Comparison of ENCODE assay signal across 18 cellular contexts in genomic region chr2:46002947-46003346, GRCh38.
DNase-seq lines count a peak whose midpoint lies in the region; ATAC-seq, FAIRE-seq and TF ChIP-seq lines count a peak whose summit lies in the region.
"Had no signal": no experiment of that assay in that cellular context is flagged by ENCODE, and none has a peak within 500 bp of the region (broad histone marks: within the 10 kb centered on the region; RNA-seq: fewer than 3 reads in every experiment).

No MANE protein-coding gene starts in this region.

- H3K4me2 ChIP-seq in HepG2 (ENCODE audit: low read depth, low read length), result peak overlapping the region; percentile 2; the same call in 1 of the 2 replicates
- H3K4me2 ChIP-seq: BLaER1 treated with 17β-estradiol and CSF1 and Interleukin-3, amounts not matched to agents 10 nM and 100 nM had no signal

- CTCF ChIA-PET in HepG2 (lab: Yijun Ruan, JAX; ENCODE audit: low intra/inter-chr PET ratio, low total read pairs), result no interaction called here
- CTCF ChIA-PET in CD4-positive, alpha-beta T cell (lab: Charles Lee), result no interaction called here

- H3K9me3 Mint-ChIP-seq in CD4-positive, alpha-beta T cell, result no peaks in the 10 kb centered on the region
- H3K9me3 Mint-ChIP-seq: CD8-positive, alpha-beta memory T cell had no signal

- H4K20me1 ChIP-seq in HepG2 (ENCODE audit: insufficient read depth, low read length), result no peaks in the 10 kb centered on the region

- FAIRE-seq in HepG2 (lab: Jason Lieb, UNC), result no peak
- FAIRE-seq in kidney (lab: Jason Lieb, UNC), result no peak
- FAIRE-seq: A204.1, D721Med, GM12891 had no signal

- H3K9ac ChIP-seq in HepG2 (ENCODE audit: insufficient read depth, low read depth, low read length) (no peak overlapping the region), kidney (ENCODE audit: low read length in 2 of 2) (no peak overlapping the region)
- H3K9ac ChIP-seq: BLaER1 treated with 17β-estradiol and CSF1 and Interleukin-3, amounts not matched to agents 10 nM and 100 nM had no signal

- TF ChIP-seq POLR2A in HepG2 (IDR thresholded peaks at IDR 0.05; ENCODE audit: insufficient read depth in 1 of 2, low read depth in 2 of 2, low read length in 2 of 2) (no peak), right lobe of liver (IDR thresholded peaks at IDR 0.05) (no peak), stomach (IDR thresholded peaks at IDR 0.05) (no peak)

- H3K4me1 Mint-ChIP-seq in CD4-positive, alpha-beta T cell (ENCODE audit: low read depth), result no peaks in the 10 kb centered on the region
- H3K4me1 Mint-ChIP-seq: CD8-positive, alpha-beta memory T cell had no signal

- no peaks in the 10 kb centered on the region for H3K9me3 ChIP-seq in HepG2 (ENCODE audit: low read length)
- no peaks in the 10 kb centered on the region for H3K9me3 ChIP-seq in right lobe of liver
- no peaks in the 10 kb centered on the region for H3K9me3 ChIP-seq in kidney (ENCODE audit: control insufficient read depth in 1 of 2, low read length in 2 of 2)
- no peaks in the 10 kb centered on the region for H3K9me3 ChIP-seq in stomach
- no peaks in the 10 kb centered on the region for H3K9me3 ChIP-seq in CD4-positive, alpha-beta T cell (ENCODE audit: control insufficient read depth, low read length)
- H3K9me3 ChIP-seq: BLaER1 treated with 17β-estradiol and CSF1 and Interleukin-3, amounts not matched to agents 10 nM and 100 nM had no signal

- in situ Hi-C loops in HepG2 (cut with HindIII; ENCODE audit: extremely low pct_ligation_motif_present, low pct_unique_long_range_greater_than_20kb), result no loop called here

- no peak overlapping the region for H2AFZ ChIP-seq in HepG2 (ENCODE audit: low read length)

- no peak overlapping the region for H3K27ac Mint-ChIP-seq in CD4-positive, alpha-beta T cell

- H3K27ac ChIP-seq in HepG2 (ENCODE audit: extremely low read length, insufficient read depth, low read length) (peak overlapping the region; percentile 36), right lobe of liver (no peak overlapping the region), kidney (ENCODE audit: low read depth in 2 of 2, low read length in 2 of 2) (peak overlapping the region; percentile 26 to 95), stomach (peak overlapping the region in 3 of 5 donors; percentile 4 to 68 (median 63))
- H3K27ac ChIP-seq in CD4-positive, alpha-beta T cell (ENCODE audit: low read depth, low read length), result no peak overlapping the region
- H3K27ac ChIP-seq: BLaER1 treated with 17β-estradiol and CSF1 and Interleukin-3, amounts not matched to agents 10 nM and 100 nM had no signal

- POLR2A ChIA-PET in HepG2 (lab: Yijun Ruan, JAX), result interaction anchor here (0.8 to 2.6 kb wide), 3 partner anchors 10 to 406 kb away, joined by 3 to 20 read pairs (median 3); no protein-coding TSS in a partner anchor
- POLR2A ChIA-PET in CD4-positive, alpha-beta T cell (lab: Charles Lee), result interaction anchor here (0.6 kb wide), 1 partner anchor 34 kb away, joined by 4 read pairs; no protein-coding TSS in a partner anchor

- no peak for TF ChIP-seq RAD21 in HepG2 (CRISPR knock-in tag; IDR thresholded peaks at IDR 0.05)

- no TSS peak for BruUV-seq in HepG2 (replicated peaks; lab: Mats Ljungman, UMichigan)

- ATAC-seq in HepG2 (no peak), right lobe of liver (no peak)
- ATAC-seq in CD4-positive, alpha-beta T cell (ENCODE audit: poor library complexity), result no peak

- H3K4me3 Mint-ChIP-seq in CD4-positive, alpha-beta T cell, result no peak overlapping the region
- H3K4me3 Mint-ChIP-seq: CD8-positive, alpha-beta memory T cell had no signal

- H3K27me3 ChIP-seq in HepG2 (ENCODE audit: control insufficient read depth in 1 of 2, insufficient read depth in 2 of 2, low read length in 2 of 2) (no peaks in the 10 kb centered on the region), right lobe of liver (no peaks in the 10 kb centered on the region), stomach (no peaks in the 10 kb centered on the region)
- H3K27me3 ChIP-seq in CD4-positive, alpha-beta T cell (ENCODE audit: control insufficient read depth, insufficient read depth, low read length), result no peaks in the 10 kb centered on the region
- H3K27me3 ChIP-seq: BLaER1 treated with 17β-estradiol and CSF1 and Interleukin-3, amounts not matched to agents 10 nM and 100 nM had no signal

- peaks cover 38% of the 10 kb centered on the region for H3K36me3 Mint-ChIP-seq in CD4-positive, alpha-beta T cell (ENCODE audit: low read depth)

- intact Hi-C loops in HepG2 (cut with micrococcal nuclease; ENCODE audit: unreplicated experiment), result loop anchor here (1.0 kb wide), 1 partner anchor 11 kb away; no protein-coding TSS in a partner anchor
- intact Hi-C loops in right lobe of liver (cut with DNase I), result no loop called here
- intact Hi-C loops in kidney (cut with DNase I), result no loop called here
- intact Hi-C loops in stomach (cut with DNase I; ENCODE audit: low total_unique reads), result loop anchor here (10.0 kb wide), 1 partner anchor 362 kb away; no protein-coding TSS in a partner anchor
- intact Hi-C loops in CD4-positive, alpha-beta T cell (cut with DNase I, micrococcal nuclease), result no loop called here

- 66% methylated on average over 2 of the region's 2 CpGs for WGBS in HepG2 (ENCODE audit: low lambda C conversion rate)
- 100% methylated on average over 1 of the region's 2 CpGs for WGBS in right lobe of liver (ENCODE audit: insufficient coverage, low coverage, low lambda C conversion rate, missing lambda C conversion rate)
- 96 to 99% (median 96%) methylated on average over 2 of the region's 2 CpGs for WGBS in stomach, 5 donors

- H3K79me2 ChIP-seq in HepG2 (ENCODE audit: insufficient read depth, low read length), result no peaks in the 10 kb centered on the region

- no peaks in the 10 kb centered on the region for H3K36me3 ChIP-seq in HepG2 (replicated peaks in 1 of 2; ENCODE audit: control insufficient read depth in 1 of 2, insufficient read depth in 2 of 2, low read length in 2 of 2)
- no peaks in the 10 kb centered on the region for H3K36me3 ChIP-seq in right lobe of liver
- peaks cover 0 to 2% of the 10 kb centered on the region in 2 donors for H3K36me3 ChIP-seq in kidney (ENCODE audit: control insufficient read depth in 1 of 2, insufficient read depth in 2 of 2, low read length in 2 of 2)
- peaks cover 4 to 44% (median 37%) of the 10 kb centered on the region in 4 donors for H3K36me3 ChIP-seq in stomach

- H3K4me3 ChIP-seq in HepG2 (replicated peaks in 1 of 3; ENCODE audit: insufficient read depth in 1 of 3, low read depth in 2 of 3, low read length in 3 of 3) (no peak overlapping the region), right lobe of liver (no peak overlapping the region), kidney (ENCODE audit: low read length in 2 of 2) (no peak overlapping the region), stomach (no peak overlapping the region)
- H3K4me3 ChIP-seq: BLaER1 treated with 17β-estradiol and CSF1 and Interleukin-3, amounts not matched to agents 10 nM and 100 nM had no signal

- DNase-seq in HepG2 (ENCODE audit: low spot score) (no peak), right lobe of liver (no peak), kidney (no peak), stomach (no peak), NCI-H226 (no peak), NCI-H1092 treated with DMSO at 0.1 percent for 48 hours (lab: John Stamatoyannopoulos, UW) (no peak), NCI-H1417 (lab: John Stamatoyannopoulos, UW) (no peak)
- DNase-seq in CD4-positive, alpha-beta T cell, result no peak
- DNase-seq: CD8-positive, alpha-beta memory T cell; KBM-7; NCI-H187; NCI-H2107; NCI-H524; RPMI8226 had no signal

- no peaks in the 10 kb centered on the region for H3K27me3 Mint-ChIP-seq in CD4-positive, alpha-beta T cell
- H3K27me3 Mint-ChIP-seq: CD8-positive, alpha-beta memory T cell had no signal

- TF ChIP-seq CTCF in HepG2 (CRISPR knock-in tag; IDR thresholded peaks at IDR 0.05), result no peak
- no peak for TF ChIP-seq CTCF in right lobe of liver (IDR thresholded peaks at IDR 0.05)
- TF ChIP-seq CTCF in kidney (IDR thresholded peaks at IDR 0.05; ENCODE audit: borderline replicate concordance, extremely low read depth, insufficient read depth), result no peak
- TF ChIP-seq CTCF in stomach (IDR thresholded peaks at IDR 0.05), result no peak
- TF ChIP-seq CTCF in CD4-positive, alpha-beta T cell (IDR thresholded peaks at IDR 0.05), result no peak

- peaks cover 42% of the 10 kb centered on the region for H3K4me1 ChIP-seq in HepG2 (ENCODE audit: insufficient read depth, low read length)
- H3K4me1 ChIP-seq in right lobe of liver, result peaks cover 0 to 45% (median 11%) of the 10 kb centered on the region in 4 donors
- peaks cover 9 to 21% of the 10 kb centered on the region in 2 donors for H3K4me1 ChIP-seq in kidney (ENCODE audit: control insufficient read depth in 1 of 2, insufficient read depth in 1 of 2, low read depth in 1 of 2, low read length in 2 of 2)
- H3K4me1 ChIP-seq in stomach, result peaks cover 0 to 27% (median 21%) of the 10 kb centered on the region in 4 donors

- TF ChIP-seq EP300 in HepG2 (IDR thresholded peaks at IDR 0.05; ENCODE audit: low read depth in 2 of 2, low read length in 2 of 2) (no peak), HepG2 (CRISPR knock-in tag; IDR thresholded peaks at IDR 0.05; ENCODE audit: borderline replicate concordance) (no peak), stomach (IDR thresholded peaks at IDR 0.05) (no peak)

TF ChIP-seq in HepG2, 621 proteins besides CTCF, POLR2A, EP300 and RAD21 (continues in another document):
- 0 out of 2 replicates have a peak, but pooled peaks have one; percentile 1 for TF ChIP-seq THAP11 (CRISPR knock-in tag; IDR thresholded peaks at IDR 0.05)

Comparison
In these comparisons a context has a peak if more than half of its experiments do, and no peak if none do; other contexts are left out.
1. H3K27ac ChIP-seq: peak in HepG2 (single experiment), kidney (2 of 2) and stomach (3 of 5); none in right lobe of liver (0 of 3) and CD4-positive, alpha-beta T cell (single experiment).
2. intact Hi-C loops: an anchor here in HepG2 (1.0 kb wide) and stomach (10.0 kb wide); none called in right lobe of liver, kidney and CD4-positive, alpha-beta T cell.